Comparison of ENCODE assay signal across 11 cellular contexts in genomic region chr17:47257651-47258339, GRCh38. TPM values are rescaled to one million over a fixed set of nuclear protein-coding genes. Genes with fewer than 3 reads are reported as not detected.
A peak's percentile ranks its signal among the peaks of the same experiment; 100 is the strongest.
DNase-seq lines count a peak whose midpoint lies in the region; ATAC-seq and TF ChIP-seq lines count a peak whose summit lies in the region.
"Had no signal": no experiment of that assay in that cellular context is flagged by ENCODE, and none has a peak within 500 bp of the region (broad histone marks: within the 10 kb centered on the region; RNA-seq: fewer than 3 reads in every experiment).

No MANE protein-coding gene starts in this region.

- no TSS peak for BruUV-seq in Calu3 (replicated peaks; lab: Mats Ljungman, UMichigan)

- POLR2A ChIA-PET in T-cell (lab: Charles Lee): no interaction called here

- no peak overlapping the region for H3K4me3 ChIP-seq in NB4 (ENCODE audit: low read depth, low read length)

- no peak overlapping the region for H3K27ac Mint-ChIP-seq in Calu3 (ENCODE audit: unreplicated experiment)
- peak overlapping the region; percentile 58 for H3K27ac Mint-ChIP-seq in chondrocyte (ENCODE audit: unreplicated experiment)
- H3K27ac Mint-ChIP-seq in T-cell: no peak overlapping the region
- H3K27ac Mint-ChIP-seq: activated T-helper 2 cell treated with anti-CD3 and anti-CD28 coated beads, Interferon-gamma antibody, Interleukin-2, Interleukin-4, amounts not matched to agents 10 μg/mL and 5 μg/mL and 100 μg/mL, durations not matched to agents 14 hours and 24 hours and 36 hours had no signal

- H3K4me1 Mint-ChIP-seq in Calu3 (ENCODE audit: low read depth, unreplicated experiment) (peaks cover 43% of the 10 kb centered on the region), chondrocyte (ENCODE audit: low read depth) (peaks cover 27% of the 10 kb centered on the region), T-cell (peaks cover 11 to 13% (median 12%) of the 10 kb centered on the region in 3 donors)

- TF ChIP-seq POLR2A in NB4 (IDR thresholded peaks at IDR 0.05; ENCODE audit: extremely low read depth, insufficient read length): no peak

- intact Hi-C loops in Calu3 (cut with micrococcal nuclease; ENCODE audit: unreplicated experiment): no loop called here

- H3K9me3 Mint-ChIP-seq in Calu3 (ENCODE audit: low read depth, unreplicated experiment) (no peaks in the 10 kb centered on the region), chondrocyte (ENCODE audit: low read depth) (no peaks in the 10 kb centered on the region), T-cell (no peaks in the 10 kb centered on the region)
- H3K9me3 Mint-ChIP-seq: activated T-helper 2 cell treated with anti-CD3 and anti-CD28 coated beads, Interferon-gamma antibody, Interleukin-2, Interleukin-4, amounts not matched to agents 10 μg/mL and 5 μg/mL and 100 μg/mL, durations not matched to agents 14 hours and 24 hours and 36 hours had no signal

- ATAC-seq in omental fat pad (ENCODE audit: low FRiP score): peak; percentile 88
- ATAC-seq in T-cell (replicated peaks in 1 of 4): no peak

- no peak overlapping the region for H3K4me3 Mint-ChIP-seq in Calu3 (ENCODE audit: low read depth, unreplicated experiment)
- H3K4me3 Mint-ChIP-seq in chondrocyte (ENCODE audit: unreplicated experiment): no peak overlapping the region
- no peak overlapping the region for H3K4me3 Mint-ChIP-seq in T-cell

- CTCF ChIA-PET in Calu3 (lab: Charles Lee) (interaction anchor here (0.6 kb wide), 1 partner anchor 132 kb away, joined by 3 read pairs; no protein-coding TSS in a partner anchor), T-cell (lab: Charles Lee) (no interaction called here)

- DNase-seq in Calu3 (peak; percentile 21), NB4 (ENCODE audit: low read depth) (peak; percentile 83), chondrocyte (ENCODE audit: low spot score) (no peak), omental fat pad (ENCODE audit: low spot score) (no peak), NCI-H2171 treated with DMSO at 0.1 percent for 48 hours (lab: John Stamatoyannopoulos, UW) (no peak), T-cell (no peak), NCI-H524 (lab: John Stamatoyannopoulos, UW) (no peak)
- DNase-seq in activated naive CD4-positive, alpha-beta T cell (lab: John Stamatoyannopoulos, UW): no peak
- DNase-seq: DMS53, NCI-H1417 had no signal

- H3K27me3 Mint-ChIP-seq in Calu3 (ENCODE audit: unreplicated experiment): peaks cover 53% of the 10 kb centered on the region
- H3K27me3 Mint-ChIP-seq in chondrocyte (ENCODE audit: low read depth): no peaks in the 10 kb centered on the region
- H3K27me3 Mint-ChIP-seq in T-cell: peaks cover 54 to 55% of the 10 kb centered on the region in 2 donors

- no peak for TF ChIP-seq CTCF in Calu3 (IDR thresholded peaks at IDR 0.05; ENCODE audit: unreplicated experiment)
- no peak for TF ChIP-seq CTCF in NB4 (IDR thresholded peaks at IDR 0.05; ENCODE audit: low read depth, low read length)
- TF ChIP-seq CTCF in chondrocyte (IDR thresholded peaks at IDR 0.05): no peak
- TF ChIP-seq CTCF in omental fat pad (IDR thresholded peaks at IDR 0.05): no peak

- H3K36me3 Mint-ChIP-seq in Calu3 (ENCODE audit: insufficient read depth, unreplicated experiment): peaks cover 13% of the 10 kb centered on the region
- no peaks in the 10 kb centered on the region for H3K36me3 Mint-ChIP-seq in chondrocyte (ENCODE audit: low read depth)
- no peaks in the 10 kb centered on the region for H3K36me3 Mint-ChIP-seq in T-cell

RNA-seq across cellular contexts. Expression of gene ITGB3, which starts 4.2 kb away (rescaled TPM):
- total RNA-seq in Calu3 (2022): 0.68 TPM in 1 of 2 replicates, not detected in the other
- 0.85 to 11.4 TPM (median 10.5 TPM) in 3 replicates for total RNA-seq in chondrocyte
- total RNA-seq in omental fat pad: 10 to 100 TPM; 12.1 to 72.9 (median 17.5) TPM
- total RNA-seq in T-cell: 1 to 10 TPM in 1 of 5 donors, under 1 TPM in 4; 0.22 to 3.8 (median 0.26) TPM
- total RNA-seq: activated T-helper 2 cell treated with anti-CD3 and anti-CD28 coated beads, Interferon-gamma antibody, Interleukin-2, Interleukin-4, amounts not matched to agents 10 μg/mL and 5 μg/mL and 100 μg/mL, durations not matched to agents 14 hours and 24 hours and 36 hours had no signal

RNA-seq across cellular contexts. Expression of gene MYL4, which starts 48.6 kb away (rescaled TPM):
- total RNA-seq in Calu3 (2022): not detected in 2 replicates
- total RNA-seq in chondrocyte: 0.51 to 1.9 TPM (median 1.1 TPM) in 3 replicates
- total RNA-seq in omental fat pad: 1 to 10 TPM in 1 of 4 donors, under 1 TPM in 1, not detected in 2; 0.46 to 2.5 TPM
- total RNA-seq in T-cell: not detected
- total RNA-seq: activated T-helper 2 cell treated with anti-CD3 and anti-CD28 coated beads, Interferon-gamma antibody, Interleukin-2, Interleukin-4, amounts not matched to agents 10 μg/mL and 5 μg/mL and 100 μg/mL, durations not matched to agents 14 hours and 24 hours and 36 hours had no signal

Comparison
In these comparisons a context has a peak if more than half of its experiments do, and no peak if none do; other contexts are left out.
1. DNase-seq: peak in Calu3 (single experiment) and NB4 (single experiment); none in chondrocyte (single experiment), omental fat pad (single experiment), activated naive CD4-positive, alpha-beta T cell (0 of 4), NCI-H2171 treated with DMSO at 0.1 percent for 48 hours (single experiment), T-cell (0 of 34) and NCI-H524 (0 of 2).